ENCODE assay signal across 21 cellular contexts in the genomic region with DNA sequence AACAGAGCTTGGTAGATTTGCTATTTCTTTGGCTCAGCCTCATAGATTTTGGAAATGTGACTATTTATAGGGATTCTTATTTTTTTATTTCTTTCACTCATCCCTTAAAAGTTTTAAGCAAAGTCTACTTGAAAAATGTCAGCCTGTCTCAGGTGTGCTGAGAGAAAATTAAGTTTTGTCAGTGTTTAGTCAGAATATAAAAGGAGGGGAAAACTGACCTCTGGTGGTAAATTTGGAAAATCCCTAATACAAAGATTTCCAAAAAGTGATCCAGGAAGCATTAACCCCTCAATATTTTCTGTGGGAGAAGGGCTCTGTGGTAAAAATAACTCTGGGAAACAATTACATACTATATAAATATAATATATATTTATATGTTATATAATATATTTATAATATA. TPM values are rescaled to one million over a fixed set of nuclear protein-coding genes. Genes with fewer than 3 reads are reported as not detected.
DNase-seq lines count a peak whose midpoint lies in the region; ATAC-seq and TF ChIP-seq lines count a peak whose summit lies in the region.
"Had no signal": no experiment of that assay in that cellular context is flagged by ENCODE, and none has a peak within 500 bp of the region (broad histone marks: within the 10 kb centered on the region; RNA-seq: fewer than 3 reads in every experiment).

No MANE protein-coding gene starts in this region.

- H2BK15ac ChIP-seq in mesendoderm (replicated peaks; ENCODE audit: low read depth) = no peak overlapping the region

- no peak overlapping the region for H2BK5ac ChIP-seq in mesendoderm (ENCODE audit: low read length)

- in situ Hi-C loops in GM13977 (cut with MboI; ENCODE audit: low pct_unique_long_range_greater_than_20kb, low sequenced_read_pairs, unreplicated experiment) = loop anchor here (10.0 kb wide), 2 partner anchors 102 to 272 kb away; no protein-coding TSS in a partner anchor

- no peaks in the 10 kb centered on the region for H3K79me1 ChIP-seq in mesendoderm (ENCODE audit: low read length)

- no peak overlapping the region for H3K56ac ChIP-seq in mesendoderm (ENCODE audit: low read length)

- ATAC-seq in Right ventricle myocardium superior (ENCODE audit: poor library complexity) (no peak), left lung (no peak)
- ATAC-seq: activated CD8-positive, alpha-beta T cell treated with anti-CD3 and anti-CD28 coated beads for 36 hours; activated T-cell treated with anti-CD3 and anti-CD28 coated beads, Interleukin-2, amount 50 U/mL, for 72 hours; naive thymus-derived CD4-positive, alpha-beta T cell; T-cell had no signal

- H2BK120ac ChIP-seq in mesendoderm (ENCODE audit: low read depth, low read length) = no peak overlapping the region

- H3K4ac ChIP-seq in mesendoderm (ENCODE audit: low read depth, low read length) = no peak overlapping the region

- H3K4me1 ChIP-seq in left ventricle myocardium inferior = peaks cover 4% of the 10 kb centered on the region
- no peaks in the 10 kb centered on the region for H3K4me1 ChIP-seq in left lung
- no peaks in the 10 kb centered on the region for H3K4me1 ChIP-seq in mesendoderm (ENCODE audit: control insufficient read depth, low read depth, low read length)
- H3K4me1 ChIP-seq: stomach had no signal

- H3K36me3 ChIP-seq in left ventricle myocardium inferior = no peaks in the 10 kb centered on the region
- H3K36me3 ChIP-seq in left lung = no peaks in the 10 kb centered on the region
- H3K36me3 ChIP-seq in mesendoderm (ENCODE audit: control insufficient read depth, insufficient read depth, low read length) = no peaks in the 10 kb centered on the region
- H3K36me3 ChIP-seq: HAP-1, stomach had no signal

- no peaks in the 10 kb centered on the region for H3K79me2 ChIP-seq in mesendoderm (ENCODE audit: control insufficient read depth, insufficient read depth, low read length)

- H3K27me3 ChIP-seq in left ventricle myocardium inferior (ENCODE audit: low read depth) (no peaks in the 10 kb centered on the region), left lung (no peaks in the 10 kb centered on the region), mesendoderm (ENCODE audit: insufficient read depth, low read length, poor library complexity) (no peaks in the 10 kb centered on the region)
- H3K27me3 ChIP-seq: stomach had no signal

- no peak overlapping the region for H3K4me2 ChIP-seq in mesendoderm (ENCODE audit: low read length)

- DNase-seq in left ventricle myocardium inferior (no peak), Right ventricle myocardium superior (no peak), fibroblast of the aortic adventitia (ENCODE audit: low read depth) (no peak), left lung (no peak), mesendoderm (no peak), amniotic stem cell (lab: John Stamatoyannopoulos, UW) (no peak), GM13977 (ENCODE audit: low spot score) (no peak)
- DNase-seq: activated CD8-positive, alpha-beta T cell treated with anti-CD3 and anti-CD28 coated beads for 36 hours; activated naive CD8-positive, alpha-beta T cell treated with anti-CD3 and anti-CD28 coated beads for 36 hours; activated T-cell treated with anti-CD3 and anti-CD28 coated beads, Interleukin-2, amount 50 U/mL, for 72 hours; central memory CD4-positive, alpha-beta T cell; MV-4-11; naive thymus-derived CD4-positive, alpha-beta T cell; NCI-H2081; NCI-H69; stomach; T-cell had no signal

- H3K9me3 ChIP-seq in left ventricle myocardium inferior (replicated peaks) = no peaks in the 10 kb centered on the region
- no peaks in the 10 kb centered on the region for H3K9me3 ChIP-seq in left lung
- H3K9me3 ChIP-seq: HAP-1, stomach had no signal

- H3K4me3 ChIP-seq in left ventricle myocardium inferior = no peak overlapping the region
- H3K4me3 ChIP-seq in fibroblast of the aortic adventitia (ENCODE audit: low read depth, low read length) = no peak overlapping the region
- H3K4me3 ChIP-seq in left lung = no peak overlapping the region
- no peak overlapping the region for H3K4me3 ChIP-seq in mesendoderm (ENCODE audit: low read length)
- H3K4me3 ChIP-seq: HAP-1, lung, stomach had no signal

- TF ChIP-seq CTCF in left ventricle myocardium inferior (IDR thresholded peaks at IDR 0.05; ENCODE audit: borderline replicate concordance) (peak; percentile 18), VCaP (conservative IDR thresholded peaks at IDR 0.05) (peak; percentile 54), fibroblast of the aortic adventitia (IDR thresholded peaks at IDR 0.05; ENCODE audit: insufficient read depth, low read length) (peak; percentile 35), left lung (IDR thresholded peaks at IDR 0.05) (no peak), GM13977 (IDR thresholded peaks at IDR 0.05; ENCODE audit: extremely low read depth, insufficient read depth, missing control alignments) (no peak)

- H3K23ac ChIP-seq in mesendoderm (ENCODE audit: low read length) = no peak overlapping the region

- no peak overlapping the region for H3K27ac ChIP-seq in left ventricle myocardium inferior (replicated peaks)
- H3K27ac ChIP-seq in VCaP = no peak overlapping the region
- H3K27ac ChIP-seq in left lung = no peak overlapping the region
- H3K27ac ChIP-seq in mesendoderm (ENCODE audit: low read depth, low read length) = no peak overlapping the region
- H3K27ac ChIP-seq: RWPE1, stomach had no signal

- intact Hi-C loops in left ventricle myocardium inferior (cut with micrococcal nuclease) = loop anchor here (10.0 kb wide), 2 partner anchors 238 to 262 kb away; no protein-coding TSS in a partner anchor
- intact Hi-C loops in Right ventricle myocardium superior (cut with DNase I) = loop anchor here (5.0 kb wide), 1 partner anchor 265 kb away; no protein-coding TSS in a partner anchor
- intact Hi-C loops in left lung (cut with DNase I) = loop anchor here in 1 of 2 donors (10.0 kb wide), 1 partner anchor 102 kb away; no protein-coding TSS in a partner anchor

- no peak overlapping the region for H3K18ac ChIP-seq in mesendoderm (ENCODE audit: low read length)

- H4K5ac ChIP-seq in mesendoderm (ENCODE audit: low read length) = no peak overlapping the region

- H2AK5ac ChIP-seq in mesendoderm (ENCODE audit: low read length) = no peak overlapping the region

- no peak overlapping the region for H4K8ac ChIP-seq in mesendoderm (ENCODE audit: low read depth, low read length)

- no peak overlapping the region for H3K9ac ChIP-seq in mesendoderm (ENCODE audit: low read length)

RNA-seq across cellular contexts. Expression of gene FRMD4B, which starts 41.0 kb away (rescaled TPM):
- total RNA-seq in left ventricle myocardium inferior = 16.1 TPM
- total RNA-seq in Right ventricle myocardium superior = 16.8 TPM
- 0.81 and 1.6 TPM in 2 replicates for total RNA-seq in fibroblast of the aortic adventitia (ENCODE audit: low replicate concordance)
- total RNA-seq in left lung = 10 to 100 TPM; 49.0 to 70.6 TPM
- 2.9 TPM for polyA plus RNA-seq in mesendoderm (2013, experiment 1 of 2)
- polyA plus RNA-seq in mesendoderm (2013, experiment 2 of 2) = 3.6 TPM

Comparison
In these comparisons a context has a peak if more than half of its experiments do, and no peak if none do; other contexts are left out.
1. CTCF ChIP-seq: peak in left ventricle myocardium inferior (single experiment), VCaP (single experiment) and fibroblast of the aortic adventitia (single experiment); none in left lung (0 of 2) and GM13977 (single experiment).